1 cellular context compared by ENCODE assay signal in the genomic region with DNA sequence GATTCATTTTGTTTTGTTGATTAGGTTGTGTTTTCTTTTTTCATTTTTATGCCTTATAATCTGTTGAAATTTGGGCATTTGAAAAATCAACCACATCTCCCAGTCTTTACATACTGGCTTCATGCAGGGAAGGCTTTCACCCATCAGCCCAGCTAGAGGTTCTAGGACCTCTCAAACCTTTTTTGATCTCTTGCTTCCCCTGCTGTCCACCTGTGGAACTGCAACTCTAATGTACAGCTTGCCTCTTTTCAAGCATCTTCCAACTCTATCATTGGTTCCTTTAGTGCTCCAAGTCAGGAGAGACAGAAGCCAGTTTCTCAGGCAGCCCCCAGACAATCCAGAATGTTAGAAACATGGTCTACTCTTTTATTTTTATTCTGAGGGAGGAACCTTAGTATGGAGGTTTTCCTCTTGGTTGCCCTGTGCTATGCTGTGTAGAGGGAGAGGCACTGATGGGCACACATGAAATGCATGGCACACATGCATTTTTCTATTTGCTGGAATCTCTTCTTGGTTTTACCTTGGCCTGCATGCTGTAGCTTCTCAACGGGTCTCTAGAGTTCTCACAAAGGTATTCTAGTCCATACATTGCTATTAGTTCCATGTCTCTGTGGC.
TF ChIP-seq lines count a peak whose summit lies in the region.

No MANE protein-coding gene starts in this region.

TF ChIP-seq in GM23338, 12 proteins besides CTCF, POLR2A, EP300 and RAD21:
- TF ChIP-seq, protein P1, sequence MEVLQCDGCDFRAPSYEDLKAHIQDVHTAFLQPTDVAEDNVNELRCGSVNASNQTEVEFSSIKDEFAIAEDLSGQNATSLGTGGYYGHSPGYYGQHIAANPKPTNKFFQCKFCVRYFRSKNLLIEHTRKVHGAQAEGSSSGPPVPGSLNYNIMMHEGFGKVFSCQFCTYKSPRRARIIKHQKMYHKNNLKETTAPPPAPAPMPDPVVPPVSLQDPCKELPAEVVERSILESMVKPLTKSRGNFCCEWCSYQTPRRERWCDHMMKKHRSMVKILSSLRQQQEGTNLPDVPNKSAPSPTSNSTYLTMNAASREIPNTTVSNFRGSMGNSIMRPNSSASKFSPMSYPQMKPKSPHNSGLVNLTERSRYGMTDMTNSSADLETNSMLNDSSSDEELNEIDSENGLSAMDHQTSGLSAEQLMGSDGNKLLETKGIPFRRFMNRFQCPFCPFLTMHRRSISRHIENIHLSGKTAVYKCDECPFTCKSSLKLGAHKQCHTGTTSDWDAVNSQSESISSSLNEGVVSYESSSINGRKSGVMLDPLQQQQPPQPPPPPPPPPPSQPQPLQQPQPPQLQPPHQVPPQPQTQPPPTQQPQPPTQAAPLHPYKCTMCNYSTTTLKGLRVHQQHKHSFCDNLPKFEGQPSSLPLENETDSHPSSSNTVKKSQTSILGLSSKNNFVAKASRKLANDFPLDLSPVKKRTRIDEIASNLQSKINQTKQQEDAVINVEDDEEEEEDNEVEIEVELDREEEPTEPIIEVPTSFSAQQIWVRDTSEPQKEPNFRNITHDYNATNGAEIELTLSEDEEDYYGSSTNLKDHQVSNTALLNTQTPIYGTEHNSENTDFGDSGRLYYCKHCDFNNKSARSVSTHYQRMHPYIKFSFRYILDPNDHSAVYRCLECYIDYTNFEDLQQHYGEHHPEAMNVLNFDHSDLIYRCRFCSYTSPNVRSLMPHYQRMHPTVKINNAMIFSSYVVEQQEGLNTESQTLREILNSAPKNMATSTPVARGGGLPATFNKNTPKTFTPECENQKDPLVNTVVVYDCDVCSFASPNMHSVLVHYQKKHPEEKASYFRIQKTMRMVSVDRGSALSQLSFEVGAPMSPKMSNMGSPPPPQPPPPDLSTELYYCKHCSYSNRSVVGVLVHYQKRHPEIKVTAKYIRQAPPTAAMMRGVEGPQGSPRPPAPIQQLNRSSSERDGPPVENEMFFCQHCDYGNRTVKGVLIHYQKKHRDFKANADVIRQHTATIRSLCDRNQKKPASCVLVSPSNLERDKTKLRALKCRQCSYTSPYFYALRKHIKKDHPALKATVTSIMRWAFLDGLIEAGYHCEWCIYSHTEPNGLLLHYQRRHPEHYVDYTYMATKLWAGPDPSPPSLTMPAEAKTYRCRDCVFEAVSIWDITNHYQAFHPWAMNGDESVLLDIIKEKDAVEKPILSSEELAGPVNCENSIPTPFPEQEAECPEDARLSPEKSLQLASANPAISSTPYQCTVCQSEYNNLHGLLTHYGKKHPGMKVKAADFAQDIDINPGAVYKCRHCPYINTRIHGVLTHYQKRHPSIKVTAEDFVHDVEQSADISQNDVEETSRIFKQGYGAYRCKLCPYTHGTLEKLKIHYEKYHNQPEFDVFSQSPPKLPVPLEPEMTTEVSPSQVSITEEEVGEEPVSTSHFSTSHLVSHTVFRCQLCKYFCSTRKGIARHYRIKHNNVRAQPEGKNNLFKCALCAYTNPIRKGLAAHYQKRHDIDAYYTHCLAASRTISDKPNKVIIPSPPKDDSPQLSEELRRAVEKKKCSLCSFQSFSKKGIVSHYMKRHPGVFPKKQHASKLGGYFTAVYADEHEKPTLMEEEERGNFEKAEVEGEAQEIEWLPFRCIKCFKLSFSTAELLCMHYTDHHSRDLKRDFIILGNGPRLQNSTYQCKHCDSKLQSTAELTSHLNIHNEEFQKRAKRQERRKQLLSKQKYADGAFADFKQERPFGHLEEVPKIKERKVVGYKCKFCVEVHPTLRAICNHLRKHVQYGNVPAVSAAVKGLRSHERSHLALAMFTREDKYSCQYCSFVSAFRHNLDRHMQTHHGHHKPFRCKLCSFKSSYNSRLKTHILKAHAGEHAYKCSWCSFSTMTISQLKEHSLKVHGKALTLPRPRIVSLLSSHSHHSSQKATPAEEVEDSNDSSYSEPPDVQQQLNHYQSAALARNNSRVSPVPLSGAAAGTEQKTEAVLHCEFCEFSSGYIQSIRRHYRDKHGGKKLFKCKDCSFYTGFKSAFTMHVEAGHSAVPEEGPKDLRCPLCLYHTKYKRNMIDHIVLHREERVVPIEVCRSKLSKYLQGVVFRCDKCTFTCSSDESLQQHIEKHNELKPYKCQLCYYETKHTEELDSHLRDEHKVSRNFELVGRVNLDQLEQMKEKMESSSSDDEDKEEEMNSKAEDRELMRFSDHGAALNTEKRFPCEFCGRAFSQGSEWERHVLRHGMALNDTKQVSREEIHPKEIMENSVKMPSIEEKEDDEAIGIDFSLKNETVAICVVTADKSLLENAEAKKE (CRISPR knock-in tag; IDR thresholded peaks at IDR 0.05), result peak; percentile 43; the same call in 1 of the 2 replicates
- TF ChIP-seq JUNB (IDR thresholded peaks at IDR 0.05; ENCODE audit: unreplicated experiment) (no peak), NANOG (IDR thresholded peaks at IDR 0.05; ENCODE audit: borderline replicate concordance) (no peak), POLR2AphosphoS5 (IDR thresholded peaks at IDR 0.05; ENCODE audit: low read depth) (no peak)
